10 cellular contexts compared by ENCODE assay signal in the genomic region with DNA sequence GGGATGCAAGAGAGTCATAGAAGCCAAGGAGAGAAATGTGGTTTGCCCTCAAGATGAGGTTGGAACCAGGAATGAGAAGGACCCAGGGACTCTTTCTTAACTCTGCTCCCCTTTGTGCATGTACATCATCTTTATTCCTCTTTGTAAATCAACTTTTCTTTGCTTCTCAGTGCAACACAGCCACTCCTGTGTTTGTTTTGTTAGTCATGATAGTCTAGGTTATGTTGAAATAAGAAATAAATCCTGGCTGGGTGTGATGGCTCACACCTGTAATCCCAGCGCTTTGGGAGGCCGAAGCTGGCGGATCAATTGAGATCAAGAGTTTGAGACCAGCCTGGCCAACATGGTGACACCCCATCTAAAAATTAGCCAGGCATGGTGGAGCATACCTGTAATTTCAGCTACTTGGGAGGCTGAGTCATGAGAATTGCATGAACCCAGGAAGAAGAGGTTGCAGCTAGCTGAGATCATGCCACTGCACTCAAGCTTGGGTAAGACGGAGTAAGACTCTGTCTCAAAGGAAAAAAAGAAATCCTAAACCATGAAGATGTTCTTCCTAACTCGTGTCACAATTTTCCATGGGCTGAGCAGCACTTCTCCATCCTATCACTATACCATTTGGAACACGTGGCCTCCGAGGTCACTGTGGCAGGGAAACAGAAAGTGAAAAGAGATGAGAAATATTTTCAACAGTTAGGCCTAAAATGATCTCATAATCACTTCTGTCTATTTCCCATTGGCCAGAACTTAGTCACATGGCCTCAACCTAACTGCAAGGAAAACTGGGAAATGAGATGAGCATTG.
DNase-seq lines count a peak whose midpoint lies in the region; ATAC-seq, FAIRE-seq and TF ChIP-seq lines count a peak whose summit lies in the region.
"Had no signal": no experiment of that assay in that cellular context is flagged by ENCODE, and none has a peak within 500 bp of the region (broad histone marks: within the 10 kb centered on the region; RNA-seq: fewer than 3 reads in every experiment).

No MANE protein-coding gene starts in this region.

- FAIRE-seq in astrocyte (lab: Jason Lieb, UNC), result peak; percentile 49

- WGBS in transverse colon (ENCODE audit: low coverage in 1 of 2), 2 donors, result 59 to 66% methylated on average over 6 to 7 of the region's 7 CpGs

- peaks cover 9% of the 10 kb centered on the region for H3K9me3 Mint-ChIP-seq in astrocyte (ENCODE audit: unreplicated experiment)
- peaks cover 0 to 4% of the 10 kb centered on the region in 2 donors for H3K9me3 Mint-ChIP-seq in stimulated activated naive CD8-positive, alpha-beta T cell treated with anti-CD3 and anti-CD28 coated beads, Interleukin-15, amount 100 ng/mL, for 72 hours
- H3K9me3 Mint-ChIP-seq: activated naive CD4-positive, alpha-beta T cell treated with anti-CD3 and anti-CD28 coated beads, Interleukin-2, amount 50 U/mL, for 24 hours had no signal

- H2AFZ ChIP-seq in astrocyte (ENCODE audit: low read depth, low read length), result peak overlapping the region; percentile 28

- H3K4me3 Mint-ChIP-seq in astrocyte (ENCODE audit: unreplicated experiment), result no peak overlapping the region
- no peak overlapping the region for H3K4me3 Mint-ChIP-seq in stimulated activated naive CD8-positive, alpha-beta T cell treated with anti-CD3 and anti-CD28 coated beads, Interleukin-15, amount 100 ng/mL, for 72 hours
- H3K4me3 Mint-ChIP-seq: activated B cell treated with CpG ODN at 0.5 μM for 24 hours; activated naive CD4-positive, alpha-beta T cell treated with anti-CD3 and anti-CD28 coated beads, Interleukin-2, amount 50 U/mL, for 24 hours had no signal

- no peaks in the 10 kb centered on the region for H3K27me3 ChIP-seq in astrocyte (ENCODE audit: insufficient read depth, low read length)
- H3K27me3 ChIP-seq in transverse colon, result no peaks in the 10 kb centered on the region

- intact Hi-C loops in transverse colon (cut with DNase I; ENCODE audit: low total_unique reads), result no loop called here

- H3K27ac Mint-ChIP-seq in astrocyte (ENCODE audit: unreplicated experiment), result peak overlapping the region; percentile 50
- H3K27ac Mint-ChIP-seq in stimulated activated naive CD8-positive, alpha-beta T cell treated with anti-CD3 and anti-CD28 coated beads, Interleukin-15, amount 100 ng/mL, for 72 hours, result no peak overlapping the region
- H3K27ac Mint-ChIP-seq: activated B cell treated with CpG ODN at 0.5 μM for 24 hours; activated naive CD4-positive, alpha-beta T cell treated with anti-CD3 and anti-CD28 coated beads, Interleukin-2, amount 50 U/mL, for 24 hours had no signal

- in situ Hi-C loops in transverse colon (cut with MboI; ENCODE audit: low pct_ligation_motif_present in 1 of 4, low pct_unique_long_range_greater_than_20kb in 1 of 4, low sequenced_read_pairs in 3 of 4), result no loop called here

- H3K27ac ChIP-seq in astrocyte (ENCODE audit: low read depth, low read length) (peak overlapping the region; percentile 89), transverse colon (peak overlapping the region; percentile 23 to 54 (median 39))

- TF ChIP-seq CTCF in astrocyte (IDR thresholded peaks at IDR 0.05; ENCODE audit: insufficient read depth, low read depth, low read length), result no peak
- TF ChIP-seq CTCF in transverse colon (IDR thresholded peaks at IDR 0.05), result no peak

- H3K36me3 Mint-ChIP-seq in astrocyte (ENCODE audit: low read depth, unreplicated experiment), result no peaks in the 10 kb centered on the region
- H3K36me3 Mint-ChIP-seq: activated naive CD4-positive, alpha-beta T cell treated with anti-CD3 and anti-CD28 coated beads, Interleukin-2, amount 50 U/mL, for 24 hours had no signal

- H3K4me1 Mint-ChIP-seq in astrocyte (ENCODE audit: low read depth, unreplicated experiment), result peaks cover 27% of the 10 kb centered on the region
- no peaks in the 10 kb centered on the region for H3K4me1 Mint-ChIP-seq in stimulated activated naive CD8-positive, alpha-beta T cell treated with anti-CD3 and anti-CD28 coated beads, Interleukin-15, amount 100 ng/mL, for 72 hours
- H3K4me1 Mint-ChIP-seq: activated B cell treated with CpG ODN at 0.5 μM for 24 hours; activated naive CD4-positive, alpha-beta T cell treated with anti-CD3 and anti-CD28 coated beads, Interleukin-2, amount 50 U/mL, for 24 hours had no signal

- peak; percentile 41 for DNase-seq in HK-2 (ENCODE audit: unreplicated experiment)
- DNase-seq in astrocyte (ENCODE audit: low read depth), result peak; percentile 79
- DNase-seq in glomerular visceral epithelial cell (ENCODE audit: extremely low spot score), result peak; percentile 86
- peak; percentile 15 for DNase-seq in transverse colon
- no peak for DNase-seq in NCI-H2196 (lab: John Stamatoyannopoulos, UW; ENCODE audit: unreplicated experiment)
- DNase-seq in stimulated activated naive CD8-positive, alpha-beta T cell treated with anti-CD3 and anti-CD28 coated beads, Interleukin-15, amount 100 ng/mL, for 72 hours, result no peak
- no peak for DNase-seq in inferior parietal cortex (ENCODE audit: extremely low spot score)
- no peak for DNase-seq in islet precursor cell
- DNase-seq: activated B cell treated with CpG ODN at 0.5 μM for 24 hours had no signal

- ATAC-seq in stimulated activated naive CD8-positive, alpha-beta T cell treated with anti-CD3 and anti-CD28 coated beads, Interleukin-15, amount 100 ng/mL, for 72 hours, result no peak

- H3K27me3 Mint-ChIP-seq in astrocyte (ENCODE audit: low read depth, unreplicated experiment), result no peaks in the 10 kb centered on the region
- peaks cover 21% of the 10 kb centered on the region for H3K27me3 Mint-ChIP-seq in stimulated activated naive CD8-positive, alpha-beta T cell treated with anti-CD3 and anti-CD28 coated beads, Interleukin-15, amount 100 ng/mL, for 72 hours

- H4K20me1 ChIP-seq in astrocyte (ENCODE audit: insufficient read depth, low read length), result no peaks in the 10 kb centered on the region

- no peaks in the 10 kb centered on the region for H3K79me2 ChIP-seq in astrocyte (ENCODE audit: insufficient read depth, low read length)

- H3K9ac ChIP-seq in astrocyte (ENCODE audit: low read length), result peak overlapping the region; percentile 68

- no peaks in the 10 kb centered on the region for H3K36me3 ChIP-seq in astrocyte (ENCODE audit: insufficient read depth, low read length)
- H3K36me3 ChIP-seq in transverse colon, result no peaks in the 10 kb centered on the region

- H3K4me1 ChIP-seq in astrocyte (ENCODE audit: insufficient read depth, low read length) (peaks cover 24% of the 10 kb centered on the region), transverse colon (peaks cover 0 to 26% (median 9%) of the 10 kb centered on the region in 4 donors)

- TF ChIP-seq POLR2A in transverse colon (IDR thresholded peaks at IDR 0.05), result no peak

- H3K4me3 ChIP-seq in astrocyte (ENCODE audit: insufficient read depth, low read depth, low read length) (peak overlapping the region; percentile 2), transverse colon (no peak overlapping the region)

- peak overlapping the region; percentile 59 for H3K4me2 ChIP-seq in astrocyte (ENCODE audit: low read length)

- no peak for TF ChIP-seq EP300 in transverse colon (IDR thresholded peaks at IDR 0.05; ENCODE audit: low read depth)

- no peaks in the 10 kb centered on the region for H3K9me3 ChIP-seq in astrocyte (ENCODE audit: insufficient read depth, low read depth, low read length)
- H3K9me3 ChIP-seq in transverse colon, result no peaks in the 10 kb centered on the region

Comparison
In these comparisons a context has a peak if more than half of its experiments do, and no peak if none do; other contexts are left out.
1. DNase-seq: peak in HK-2 (single experiment), astrocyte (single experiment), glomerular visceral epithelial cell (single experiment) and transverse colon (single experiment); none in NCI-H2196 (single experiment), stimulated activated naive CD8-positive, alpha-beta T cell treated with anti-CD3 and anti-CD28 coated beads, Interleukin-15, amount 100 ng/mL, for 72 hours (0 of 2), inferior parietal cortex (single experiment) and islet precursor cell (single experiment).